Comparison of ENCODE assay signal across 11 cellular contexts in the genomic region with DNA sequence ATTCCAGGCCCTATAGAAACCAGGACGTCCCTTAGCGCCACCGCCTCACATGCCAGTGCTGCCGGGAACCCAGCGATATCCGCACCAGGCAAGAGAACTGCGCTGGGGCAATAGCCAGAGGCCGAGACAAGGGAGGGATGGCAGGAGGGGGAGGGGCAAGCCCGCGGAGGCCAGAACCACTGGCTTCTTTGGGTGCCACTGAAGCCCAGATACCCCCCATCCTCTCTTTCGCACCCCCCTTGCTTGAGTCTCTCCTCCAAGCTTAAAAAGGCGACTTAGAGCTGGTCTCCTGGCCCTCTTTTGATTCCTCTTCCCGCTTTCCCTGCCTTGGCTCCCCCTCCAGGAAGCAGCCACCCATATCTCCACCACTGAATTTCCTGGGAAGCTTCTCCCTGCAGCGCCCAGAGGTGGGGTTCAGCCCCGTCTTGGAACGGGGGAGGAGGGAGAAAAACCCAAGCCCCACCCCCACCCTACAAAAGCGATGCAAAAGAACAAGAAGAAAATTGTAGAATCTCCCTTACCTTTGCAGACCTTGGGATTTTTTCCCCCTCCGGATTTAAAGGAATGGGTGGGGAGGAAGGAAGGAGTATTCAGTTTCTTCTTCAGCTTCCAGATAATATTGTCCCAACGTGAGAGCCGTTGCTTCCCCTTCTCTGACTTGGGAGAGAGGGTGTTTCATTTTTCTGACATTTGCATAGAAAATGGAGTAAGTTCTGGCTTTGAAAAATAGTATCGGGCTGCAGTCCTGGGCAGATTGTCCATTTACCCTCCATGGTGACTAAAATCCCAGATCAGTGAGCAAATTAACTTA. TPM values are rescaled to one million over a fixed set of nuclear protein-coding genes. Genes with fewer than 3 reads are reported as not detected.
A peak's percentile ranks its signal among the peaks of the same experiment; 100 is the strongest.
DNase-seq lines count a peak whose midpoint lies in the region; ATAC-seq and TF ChIP-seq lines count a peak whose summit lies in the region.
"Had no signal": no experiment of that assay in that cellular context is flagged by ENCODE, and none has a peak within 500 bp of the region (broad histone marks: within the 10 kb centered on the region; RNA-seq: fewer than 3 reads in every experiment).

No MANE protein-coding gene starts in this region.

- H3K27ac ChIP-seq in Karpas-422 (ENCODE audit: low read length) (no peak overlapping the region), ovary (no peak overlapping the region)

- no peak overlapping the region for H3K27ac Mint-ChIP-seq in central memory CD8-positive, alpha-beta T cell (ENCODE audit: low read depth)

- peak overlapping the region; percentile 34 for H3K4me3 Mint-ChIP-seq in central memory CD8-positive, alpha-beta T cell

- no peak overlapping the region for H3K9ac ChIP-seq in Karpas-422 (ENCODE audit: low read length)

- H2AFZ ChIP-seq in Karpas-422 (ENCODE audit: low read length), result no peak overlapping the region

- no peak for TF ChIP-seq CTCF in ovary (IDR thresholded peaks at IDR 0.05)

- H3K36me3 Mint-ChIP-seq in central memory CD8-positive, alpha-beta T cell (ENCODE audit: insufficient read depth), result peaks cover 5% of the 10 kb centered on the region

- intact Hi-C loops in ovary (cut with DNase I), result no loop called here

- H4K20me1 ChIP-seq in Karpas-422 (ENCODE audit: insufficient read depth, low read depth, low read length), result no peaks in the 10 kb centered on the region

- no peak overlapping the region for H3K4me3 ChIP-seq in Karpas-422 (ENCODE audit: low read length)
- H3K4me3 ChIP-seq in ovary, result peak overlapping the region; percentile 29

- H3K4me2 ChIP-seq in Karpas-422 (ENCODE audit: low read depth, low read length, poor library complexity, severe bottlenecking), result peak overlapping the region; percentile 34

- no peak for TF ChIP-seq POLR2A in ovary (IDR thresholded peaks at IDR 0.05)

- H3K79me2 ChIP-seq in Karpas-422 (ENCODE audit: low read length), result no peaks in the 10 kb centered on the region

- peaks cover 99% of the 10 kb centered on the region for H3K27me3 Mint-ChIP-seq in central memory CD8-positive, alpha-beta T cell

- H3K4me1 ChIP-seq in Karpas-422 (ENCODE audit: low read length) (peaks cover 15% of the 10 kb centered on the region), ovary (ENCODE audit: insufficient read depth) (no peaks in the 10 kb centered on the region)

- H3K9me3 ChIP-seq in Karpas-422 (ENCODE audit: low read length) (no peaks in the 10 kb centered on the region), ovary (peaks cover 0 to 18% of the 10 kb centered on the region in 2 donors)

- 2 to 4% (median 3%) methylated on average over 21 of the region's 21 CpGs for WGBS in ovary, 3 donors

- TF ChIP-seq EP300 in ovary (IDR thresholded peaks at IDR 0.05), result no peak

- H3K4me1 Mint-ChIP-seq in central memory CD8-positive, alpha-beta T cell, result peaks cover 15% of the 10 kb centered on the region

- DNase-seq in AML-193 (lab: John Stamatoyannopoulos, UW), result peak; percentile 19 to 29
- no peak for DNase-seq in Karpas-422
- DNase-seq in central memory CD8-positive, alpha-beta T cell (ENCODE audit: low spot score in 2 of 2), result no peak
- DNase-seq in ovary, result no peak
- DNase-seq in activated CD4-positive, alpha-beta T cell treated with anti-CD3 and anti-CD28 coated beads, Interleukin-2, amount 50 U/mL, for 1 hour, result no peak
- no peak for DNase-seq in SIG-M5 (lab: John Stamatoyannopoulos, UW)
- no peak for DNase-seq in RPMI8226
- DNase-seq in left lobe of liver (ENCODE audit: low spot score), result no peak
- DNase-seq: glutamatergic neuron, posterior cingulate gyrus had no signal

- no peaks in the 10 kb centered on the region for H3K9me2 ChIP-seq in Karpas-422 (replicated peaks; ENCODE audit: insufficient read depth, low read length)

- no peaks in the 10 kb centered on the region for H3K36me3 ChIP-seq in Karpas-422 (ENCODE audit: insufficient read depth, low read length)
- no peaks in the 10 kb centered on the region for H3K36me3 ChIP-seq in ovary

- no peak for ATAC-seq in central memory CD8-positive, alpha-beta T cell (replicated peaks; ENCODE audit: extremely low read depth, poor library complexity, severe bottlenecking)
- no peak for ATAC-seq in left lobe of liver

- no peaks in the 10 kb centered on the region for H3K9me3 Mint-ChIP-seq in central memory CD8-positive, alpha-beta T cell

- H3K27me3 ChIP-seq in Karpas-422 (ENCODE audit: low read length) (no peaks in the 10 kb centered on the region), ovary (peaks cover 3% of the 10 kb centered on the region)

RNA-seq across cellular contexts. Expression of gene HOXB6, which starts 0.6 kb away (rescaled TPM):
- 0.48 and 0.65 TPM in 2 replicates for total RNA-seq in Karpas-422 (2014; rRNA removed; shearing (Covaris generic); ENCODE audit: low replicate concordance)
- total RNA-seq in ovary (10 to 100 TPM in 1 of 7 donors, 1 to 10 TPM in 4, under 1 TPM in 2; 0.25 to 10.3 (median 1.7) TPM), left lobe of liver (0.83 TPM)
- under 1 TPM; 0.25 to 0.73 TPM for polyA plus RNA-seq in ovary
- total RNA-seq: astrocyte had no signal

RNA-seq across cellular contexts. Expression of gene HOXB7, which starts 6.7 kb away (rescaled TPM):
- 9.7 and 12.1 TPM in 2 replicates for total RNA-seq in Karpas-422 (2014; rRNA removed; shearing (Covaris generic); ENCODE audit: low replicate concordance)
- total RNA-seq in ovary (1 to 10 TPM in 4 of 7 donors, under 1 TPM in 3; 0.23 to 2.9 (median 1.3) TPM), left lobe of liver (0.50 TPM)
- polyA plus RNA-seq in ovary, result 1 to 10 TPM in 1 of 2 donors, under 1 TPM in 1; 0.48 to 6.9 TPM
- total RNA-seq: astrocyte had no signal

RNA-seq across cellular contexts. Expression of gene HOXB5, which starts 10.6 kb away (rescaled TPM):
- total RNA-seq in Karpas-422 (2014; rRNA removed; shearing (Covaris generic); ENCODE audit: low replicate concordance), result not detected in 2 replicates
- total RNA-seq in ovary (1 to 10 TPM in 2 of 7 donors, under 1 TPM in 4, not detected in 1; 0.20 to 2.8 (median 0.66) TPM), left lobe of liver (0.55 TPM)
- polyA plus RNA-seq in ovary, result under 1 TPM; 0.04 to 0.53 TPM
- total RNA-seq: astrocyte had no signal

RNA-seq across cellular contexts. Expression of gene HOXB8, which starts 10.9 kb away (rescaled TPM):
- 4.2 TPM in 1 of 2 replicates, not detected in the other for total RNA-seq in Karpas-422 (2014; rRNA removed; shearing (Covaris generic); ENCODE audit: low replicate concordance)
- total RNA-seq in ovary (1 to 10 TPM in 2 of 7 donors, under 1 TPM in 2, not detected in 3; 0.17 to 2.5 (median 0.97) TPM), left lobe of liver (0.15 TPM)
- under 1 TPM in 1 of 2 donors, not detected in 1; 0.28 TPM for polyA plus RNA-seq in ovary
- total RNA-seq: astrocyte had no signal

RNA-seq across cellular contexts. Expression of gene HOXB3, which starts 14.1 kb away (rescaled TPM):
- total RNA-seq in Karpas-422 (2014; rRNA removed; shearing (Covaris generic); ENCODE audit: low replicate concordance), result 0.97 and 6.6 TPM in 2 replicates
- total RNA-seq in ovary (10 to 100 TPM in 2 of 7 donors, 1 to 10 TPM in 3, under 1 TPM in 2; 0.43 to 10.7 (median 2.7) TPM), left lobe of liver (1.9 TPM)
- 1 to 10 TPM in 1 of 2 donors, under 1 TPM in 1; 0.48 to 4.7 TPM for polyA plus RNA-seq in ovary
- total RNA-seq: astrocyte had no signal

Comparison
In these comparisons a context has a peak if more than half of its experiments do, and no peak if none do; other contexts are left out.
1. DNase-seq: peak in AML-193 (2 of 2); none in Karpas-422 (single experiment), central memory CD8-positive, alpha-beta T cell (0 of 2), ovary (0 of 5), activated CD4-positive, alpha-beta T cell treated with anti-CD3 and anti-CD28 coated beads, Interleukin-2, amount 50 U/mL, for 1 hour (single experiment), SIG-M5 (single experiment), RPMI8226 (single experiment) and left lobe of liver (single experiment).